Comparison of ENCODE assay signal across 9 cellular contexts in the genomic region with DNA sequence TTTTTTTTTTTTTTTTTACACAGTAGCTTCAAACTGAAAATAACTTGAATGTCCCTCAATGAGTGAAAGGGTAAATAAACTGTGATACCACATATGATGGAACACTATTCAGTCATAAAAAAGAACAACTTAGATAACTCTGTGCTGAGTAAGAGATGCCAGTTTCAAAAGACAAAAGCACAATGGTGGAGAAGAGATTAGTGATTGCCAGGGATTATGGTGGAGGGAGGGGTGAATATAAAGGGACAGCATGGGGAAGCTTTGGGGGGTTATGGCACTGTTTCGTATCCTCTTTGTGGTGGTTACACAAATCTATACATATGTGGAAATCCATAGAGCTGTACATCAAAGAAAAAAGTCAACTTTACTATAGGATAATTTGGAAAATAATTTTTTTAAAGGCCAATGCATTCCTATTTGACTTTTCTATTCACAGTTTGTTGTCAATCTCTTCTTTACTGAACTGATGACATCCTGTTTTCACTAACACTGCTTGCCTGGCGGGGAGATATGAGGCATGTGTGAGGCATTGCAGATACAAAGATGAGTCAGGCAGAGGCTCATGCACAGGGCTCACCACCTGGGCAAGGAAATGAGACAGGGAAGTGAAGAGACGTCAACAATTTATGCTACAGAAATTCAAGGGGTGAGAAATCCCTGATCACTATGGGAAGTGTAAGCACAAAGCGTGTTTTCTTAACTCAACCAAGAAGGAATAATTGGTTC.
A peak's percentile ranks its signal among the peaks of the same experiment; 100 is the strongest.
DNase-seq lines count a peak whose midpoint lies in the region; ATAC-seq and TF ChIP-seq lines count a peak whose summit lies in the region.
"Had no signal": no experiment of that assay in that cellular context is flagged by ENCODE, and none has a peak within 500 bp of the region (broad histone marks: within the 10 kb centered on the region; RNA-seq: fewer than 3 reads in every experiment).

No MANE protein-coding gene starts in this region.

- no peaks in the 10 kb centered on the region for H3K9me3 Mint-ChIP-seq in HFFc6
- H3K9me3 Mint-ChIP-seq in activated T-helper 1 cell treated with anti-CD3 and anti-CD28 coated beads, Interleukin-12 subunit alpha, Interleukin-12 subunit beta, Interleukin-2, Interleukin-4 antibody, amounts not matched to agents 30 ng/mL and 10 ng/mL and 1 ng/mL, durations not matched to agents 14 hours and 24 hours and 36 hours = no peaks in the 10 kb centered on the region
- H3K9me3 Mint-ChIP-seq in stimulated activated naive B cell treated with anti-CD40 and anti-IgM and Interleukin-4, amounts not matched to agents 10 μg/mL and 1 μg/mL and 100 μg/mL, for 72 hours = no peaks in the 10 kb centered on the region

- H3K27ac ChIP-seq in tibial artery = no peak overlapping the region

- peaks cover 0 to 24% (median 13%) of the 10 kb centered on the region in 4 donors for H3K4me1 ChIP-seq in tibial artery

- H3K27me3 ChIP-seq in tibial artery = no peaks in the 10 kb centered on the region

- H3K4me3 ChIP-seq in GM12864 (ENCODE audit: low read depth, low read length) = no peak overlapping the region
- no peak overlapping the region for H3K4me3 ChIP-seq in tibial artery
- H3K4me3 ChIP-seq: thoracic aorta had no signal

- H3K9me3 ChIP-seq in tibial artery = no peaks in the 10 kb centered on the region
- H3K9me3 ChIP-seq: thoracic aorta had no signal

- H3K36me3 Mint-ChIP-seq in HFFc6 (ENCODE audit: low read depth) = no peaks in the 10 kb centered on the region
- H3K36me3 Mint-ChIP-seq in activated T-helper 1 cell treated with anti-CD3 and anti-CD28 coated beads, Interleukin-12 subunit alpha, Interleukin-12 subunit beta, Interleukin-2, Interleukin-4 antibody, amounts not matched to agents 30 ng/mL and 10 ng/mL and 1 ng/mL, durations not matched to agents 14 hours and 24 hours and 36 hours (ENCODE audit: low read depth) = no peaks in the 10 kb centered on the region
- H3K36me3 Mint-ChIP-seq in stimulated activated naive B cell treated with anti-CD40 and anti-IgM and Interleukin-4, amounts not matched to agents 10 μg/mL and 1 μg/mL and 100 μg/mL, for 72 hours = no peaks in the 10 kb centered on the region

- TF ChIP-seq CTCF in GM12864 (IDR thresholded peaks at IDR 0.05; ENCODE audit: low read depth, low read length, missing control alignments) = no peak
- no peak for TF ChIP-seq CTCF in HFFc6 (IDR thresholded peaks at IDR 0.05)
- TF ChIP-seq CTCF in tibial artery (IDR thresholded peaks at IDR 0.05) = no peak

- peaks cover 3% of the 10 kb centered on the region; the same call in 1 of the 2 replicates for H3K27me3 Mint-ChIP-seq in HFFc6 (ENCODE audit: insufficient read depth)
- H3K27me3 Mint-ChIP-seq in activated T-helper 1 cell treated with anti-CD3 and anti-CD28 coated beads, Interleukin-12 subunit alpha, Interleukin-12 subunit beta, Interleukin-2, Interleukin-4 antibody, amounts not matched to agents 30 ng/mL and 10 ng/mL and 1 ng/mL, durations not matched to agents 14 hours and 24 hours and 36 hours (ENCODE audit: insufficient read depth) = peaks cover 7% of the 10 kb centered on the region
- H3K27me3 Mint-ChIP-seq in stimulated activated naive B cell treated with anti-CD40 and anti-IgM and Interleukin-4, amounts not matched to agents 10 μg/mL and 1 μg/mL and 100 μg/mL, for 72 hours = peaks cover 3 to 8% of the 10 kb centered on the region in 2 donors

- peaks cover 82% of the 10 kb centered on the region for H3K4me1 Mint-ChIP-seq in HFFc6 (ENCODE audit: low read depth)
- H3K4me1 Mint-ChIP-seq in activated T-helper 1 cell treated with anti-CD3 and anti-CD28 coated beads, Interleukin-12 subunit alpha, Interleukin-12 subunit beta, Interleukin-2, Interleukin-4 antibody, amounts not matched to agents 30 ng/mL and 10 ng/mL and 1 ng/mL, durations not matched to agents 14 hours and 24 hours and 36 hours (ENCODE audit: low read depth) = peaks cover 28% of the 10 kb centered on the region
- H3K4me1 Mint-ChIP-seq in stimulated activated naive B cell treated with anti-CD40 and anti-IgM and Interleukin-4, amounts not matched to agents 10 μg/mL and 1 μg/mL and 100 μg/mL, for 72 hours = peaks cover 16 to 34% of the 10 kb centered on the region in 2 donors

- H3K4me3 Mint-ChIP-seq in HFFc6 = peak overlapping the region; percentile 77
- H3K4me3 Mint-ChIP-seq in activated T-helper 1 cell treated with anti-CD3 and anti-CD28 coated beads, Interleukin-12 subunit alpha, Interleukin-12 subunit beta, Interleukin-2, Interleukin-4 antibody, amounts not matched to agents 30 ng/mL and 10 ng/mL and 1 ng/mL, durations not matched to agents 14 hours and 24 hours and 36 hours = peak overlapping the region; percentile 12
- H3K4me3 Mint-ChIP-seq in stimulated activated naive B cell treated with anti-CD40 and anti-IgM and Interleukin-4, amounts not matched to agents 10 μg/mL and 1 μg/mL and 100 μg/mL, for 72 hours = no peak overlapping the region

- H3K36me3 ChIP-seq in tibial artery = no peaks in the 10 kb centered on the region
- H3K36me3 ChIP-seq: thoracic aorta had no signal

- ATAC-seq in stimulated activated naive B cell treated with anti-CD40 and anti-IgM and Interleukin-4, amounts not matched to agents 10 μg/mL and 1 μg/mL and 100 μg/mL, for 72 hours (replicated peaks) = peak; percentile 92 to 94

- H3K27ac Mint-ChIP-seq in HFFc6 = peak overlapping the region; percentile 89
- H3K27ac Mint-ChIP-seq in activated T-helper 1 cell treated with anti-CD3 and anti-CD28 coated beads, Interleukin-12 subunit alpha, Interleukin-12 subunit beta, Interleukin-2, Interleukin-4 antibody, amounts not matched to agents 30 ng/mL and 10 ng/mL and 1 ng/mL, durations not matched to agents 14 hours and 24 hours and 36 hours = peak overlapping the region; percentile 75
- peak overlapping the region; percentile 48 for H3K27ac Mint-ChIP-seq in stimulated activated naive B cell treated with anti-CD40 and anti-IgM and Interleukin-4, amounts not matched to agents 10 μg/mL and 1 μg/mL and 100 μg/mL, for 72 hours

- intact Hi-C loops in activated T-helper 1 cell treated with anti-CD3 and anti-CD28 coated beads, Interleukin-12 subunit alpha, Interleukin-12 subunit beta, Interleukin-2, Interleukin-4 antibody, amounts not matched to agents 30 ng/mL and 10 ng/mL and 1 ng/mL, durations not matched to agents 14 hours and 24 hours and 36 hours (cut with micrococcal nuclease) = loop anchor here (1.0 to 10.0 kb wide), 11 partner anchors 234 to 1203 kb away; partner anchors contain the start of genes DUSP10 and TAF1A
- intact Hi-C loops in tibial artery (cut with DNase I; ENCODE audit: low total_unique reads) = loop anchor here (5.0 kb wide), 1 partner anchor 177 kb away; no protein-coding TSS in a partner anchor

- DNase-seq in GM12864 (ENCODE audit: low read depth) = peak; percentile 34
- DNase-seq in HFFc6 = peak; percentile 90
- peak; percentile 98 for DNase-seq in NCI-H460 (ENCODE audit: extremely low read depth, low read depth)
- peak; percentile 44 for DNase-seq in activated T-helper 1 cell treated with anti-CD3 and anti-CD28 coated beads, Interleukin-12 subunit alpha, Interleukin-12 subunit beta, Interleukin-2, Interleukin-4 antibody, amounts not matched to agents 30 ng/mL and 10 ng/mL and 1 ng/mL, durations not matched to agents 14 hours and 24 hours and 36 hours (ENCODE audit: low spot score)
- DNase-seq in kidney glomerular epithelial cell (lab: John Stamatoyannopoulos, UW) = peak; percentile 93
- peak; percentile 67 for DNase-seq in stimulated activated naive B cell treated with anti-CD40 and anti-IgM and Interleukin-4, amounts not matched to agents 10 μg/mL and 1 μg/mL and 100 μg/mL, for 72 hours
- DNase-seq in COR-L47 (lab: John Stamatoyannopoulos, UW) = no peak
- no peak for DNase-seq in tibial artery

Comparison
In these comparisons a context has a peak if more than half of its experiments do, and no peak if none do; other contexts are left out.
1. DNase-seq: peak in GM12864 (single experiment), HFFc6 (single experiment), NCI-H460 (single experiment), activated T-helper 1 cell treated with anti-CD3 and anti-CD28 coated beads, Interleukin-12 subunit alpha, Interleukin-12 subunit beta, Interleukin-2, Interleukin-4 antibody, amounts not matched to agents 30 ng/mL and 10 ng/mL and 1 ng/mL, durations not matched to agents 14 hours and 24 hours and 36 hours (single experiment), kidney glomerular epithelial cell (single experiment) and stimulated activated naive B cell treated with anti-CD40 and anti-IgM and Interleukin-4, amounts not matched to agents 10 μg/mL and 1 μg/mL and 100 μg/mL, for 72 hours (single experiment); none in COR-L47 (single experiment) and tibial artery (0 of 2).
2. H3K4me3 Mint-ChIP-seq: peak in HFFc6 (single experiment) and activated T-helper 1 cell treated with anti-CD3 and anti-CD28 coated beads, Interleukin-12 subunit alpha, Interleukin-12 subunit beta, Interleukin-2, Interleukin-4 antibody, amounts not matched to agents 30 ng/mL and 10 ng/mL and 1 ng/mL, durations not matched to agents 14 hours and 24 hours and 36 hours (single experiment); none in stimulated activated naive B cell treated with anti-CD40 and anti-IgM and Interleukin-4, amounts not matched to agents 10 μg/mL and 1 μg/mL and 100 μg/mL, for 72 hours (0 of 2).
3. Peak in every context shown above with its lines, with median percentiles within 50 percentile points of each other: H3K27ac Mint-ChIP-seq.